In genomic region chr20:17968366-17969275, GRCh38 we compare ENCODE assay signal across 1 cellular context.
A peak's percentile ranks its signal among the peaks of the same experiment; 100 is the strongest.
TF ChIP-seq lines count a peak whose summit lies in the region.

Gene MGME1, plus strand, starts transcription at chr20:17969018. Its CDS starts 842 bp downstream, at chr20:17969860.
Gene SNX5, minus strand, starts transcription at chr20:17968794. Its CDS starts 369 bp downstream, at chr20:17968425.

TF ChIP-seq in K562, 482 proteins besides CTCF, POLR2A, EP300 and RAD21 (continued from another document and continues in another):
- TF ChIP-seq HDAC1 (IDR thresholded peaks at IDR 0.05) = peak in 1 of 2 experiments; percentile 76; a peak in 2 of 4 replicates
- peak in 1 of 2 experiments; percentile 20; a peak in 1 of 4 replicates for TF ChIP-seq ETV6 (IDR thresholded peaks at IDR 0.05; ENCODE audit: borderline replicate concordance in 1 of 2, low read depth in 2 of 2, low read length in 1 of 2)
- TF ChIP-seq ETV6 (CRISPR knock-in tag; IDR thresholded peaks at IDR 0.05; ENCODE audit: borderline replicate concordance) = no peak
- no peak for TF ChIP-seq BRD4 (IDR thresholded peaks at IDR 0.05)
- peak; percentile 62; the same call in 1 of the 2 replicates for TF ChIP-seq ATF2 (CRISPR knock-in tag; IDR thresholded peaks at IDR 0.05)
- peak; percentile 48 for TF ChIP-seq TAF9B (IDR thresholded peaks at IDR 0.05; ENCODE audit: partially characterized antibody)
- 0 out of 2 replicates have a peak, but pooled peaks have one; percentile 21 for TF ChIP-seq KLF16 (IDR thresholded peaks at IDR 0.05)
- TF ChIP-seq ARID4B (CRISPR knock-in tag; IDR thresholded peaks at IDR 0.05) = peak; percentile 82
- TF ChIP-seq ZNF224 (CRISPR knock-in tag; IDR thresholded peaks at IDR 0.05) = no peak
- peak; percentile 66 for TF ChIP-seq GABPA (tag; conservative IDR thresholded peaks at IDR 0.05; ENCODE audit: low read depth)
- TF ChIP-seq XRCC3 (IDR thresholded peaks at IDR 0.05) = no peak
- peak; percentile 4 for TF ChIP-seq PRDM10 (IDR thresholded peaks at IDR 0.05; ENCODE audit: partially characterized antibody)
- TF ChIP-seq SMAD2 (IDR thresholded peaks at IDR 0.05; ENCODE audit: low read depth, low read length) = no peak
- TF ChIP-seq ZNF263 (CRISPR knock-in tag; IDR thresholded peaks at IDR 0.05; ENCODE audit: borderline replicate concordance) = peak; percentile 84
- TF ChIP-seq E2F3 (CRISPR knock-in tag; IDR thresholded peaks at IDR 0.05) = 0 out of 2 replicates have a peak, but pooled peaks have one; percentile 87
- peak; percentile 72; the same call in 1 of the 2 replicates for TF ChIP-seq ZNF395 (CRISPR knock-in tag; IDR thresholded peaks at IDR 0.05)
- TF ChIP-seq ZNF232 (CRISPR knock-in tag; IDR thresholded peaks at IDR 0.05) = 0 out of 2 replicates have a peak, but pooled peaks have one; percentile 35
- TF ChIP-seq MYBL2 (IDR thresholded peaks at IDR 0.05; ENCODE audit: low read depth) = peak; percentile 90
- TF ChIP-seq MYBL2 (CRISPR knock-in tag; IDR thresholded peaks at IDR 0.05; ENCODE audit: borderline replicate concordance) = no peak
- no peak for TF ChIP-seq GATAD2B (IDR thresholded peaks at IDR 0.05; ENCODE audit: borderline replicate concordance)
- peak; percentile 65 for TF ChIP-seq TAF7 (tag; IDR thresholded peaks at IDR 0.05)
- TF ChIP-seq C11orf30 (IDR thresholded peaks at IDR 0.05; ENCODE audit: low read depth) = peak; percentile 58; the same call in 1 of the 2 replicates
- peak; percentile 79 for TF ChIP-seq EGR1 (conservative IDR thresholded peaks at IDR 0.05)
- no peak for TF ChIP-seq ZNF449 (CRISPR knock-in tag; IDR thresholded peaks at IDR 0.05)
- peak in 1 of 2 experiments; percentile 80; a peak in 2 of 4 replicates for TF ChIP-seq MLLT1 (IDR thresholded peaks at IDR 0.05)
- TF ChIP-seq NBN (IDR thresholded peaks at IDR 0.05; ENCODE audit: low read depth) = peak; percentile 42; the same call in 1 of the 2 replicates
- peak in 1 of 2 experiments; percentile 90; a peak in 2 of 4 replicates for TF ChIP-seq CSDE1 (IDR thresholded peaks at IDR 0.05)
- peak; percentile 74; the same call in 1 of the 2 replicates for TF ChIP-seq POLR2AphosphoS5 (IDR thresholded peaks at IDR 0.05; ENCODE audit: control insufficient read depth, insufficient read depth, low read depth, low read length)
- TF ChIP-seq HOXB6 (CRISPR knock-in tag; IDR thresholded peaks at IDR 0.05; ENCODE audit: borderline replicate concordance) = no peak
- no peak for TF ChIP-seq ZFP1 (CRISPR knock-in tag; IDR thresholded peaks at IDR 0.05)
- TF ChIP-seq SP1 (CRISPR knock-in tag; IDR thresholded peaks at IDR 0.05) = peak; percentile 80; the same call in 1 of the 2 replicates
- TF ChIP-seq RCOR1 (IDR thresholded peaks at IDR 0.05; ENCODE audit: borderline replicate concordance in 1 of 2, low read depth in 2 of 2, low read length in 2 of 2) = 0 out of 4 replicates have a peak, but pooled peaks of 1 of the 2 experiments have one; percentile 3
- TF ChIP-seq POLR2G (IDR thresholded peaks at IDR 0.05; ENCODE audit: low read depth, low read length) = peak; percentile 97
- peak; percentile 46 for TF ChIP-seq CCNT2 (IDR thresholded peaks at IDR 0.05; ENCODE audit: borderline replicate concordance, extremely low read depth, insufficient read length, low read depth, low read length)
- TF ChIP-seq NKRF (IDR thresholded peaks at IDR 0.05; ENCODE audit: borderline replicate concordance) = peak; percentile 84; the same call in 1 of the 2 replicates
- 0 out of 2 replicates have a peak, but pooled peaks have one; percentile 49 for TF ChIP-seq NR2C2 (CRISPR knock-in tag; IDR thresholded peaks at IDR 0.05)
- peak; percentile 69 for TF ChIP-seq NR2C2 (tag; IDR thresholded peaks at IDR 0.05)
- 0 out of 2 replicates have a peak, but pooled peaks have one; percentile 25 for TF ChIP-seq JUNB (CRISPR knock-in tag; conservative IDR thresholded peaks at IDR 0.05)
- TF ChIP-seq KAT7 (CRISPR knock-in tag; IDR thresholded peaks at IDR 0.05; ENCODE audit: borderline replicate concordance) = peak; percentile 66; the same call in 1 of the 2 replicates
- peak; percentile 97 for TF ChIP-seq E2F4 (CRISPR knock-in tag; IDR thresholded peaks at IDR 0.05; ENCODE audit: low read depth)
